ENCODE assay signal across 10 cellular contexts in genomic region chr17:846901-847777, GRCh38.
DNase-seq lines count a peak whose midpoint lies in the region; ATAC-seq and TF ChIP-seq lines count a peak whose summit lies in the region.
"Had no signal": no experiment of that assay in that cellular context is flagged by ENCODE, and none has a peak within 500 bp of the region (broad histone marks: within the 10 kb centered on the region; RNA-seq: fewer than 3 reads in every experiment).

No MANE protein-coding gene starts in this region.

- peaks cover 3% of the 10 kb centered on the region for H3K36me3 Mint-ChIP-seq in progenitor cell of endocrine pancreas (ENCODE audit: insufficient read depth)

- intact Hi-C loops in ascending aorta (cut with DNase I) (no loop called here), left cardiac atrium (cut with DNase I) (loop anchor here in 1 of 2 donors (10.0 kb wide), 1 partner anchor 52 kb away; no protein-coding TSS in a partner anchor)

- no peak for TF ChIP-seq CTCF in ascending aorta (IDR thresholded peaks at IDR 0.05)
- no peak for TF ChIP-seq CTCF in progenitor cell of endocrine pancreas (IDR thresholded peaks at IDR 0.05; ENCODE audit: unreplicated experiment)

- no peaks in the 10 kb centered on the region for H3K9me3 ChIP-seq in ascending aorta
- H3K9me3 ChIP-seq: ovary had no signal

- H3K27me3 ChIP-seq in ascending aorta = no peaks in the 10 kb centered on the region
- H3K27me3 ChIP-seq: ovary had no signal

- no peaks in the 10 kb centered on the region for H3K36me3 ChIP-seq in ascending aorta
- H3K36me3 ChIP-seq: ovary had no signal

- DNase-seq in AG20443 (ENCODE audit: low spot score) (peak; percentile 72), ascending aorta (ENCODE audit: low spot score in 2 of 2) (no peak), left cardiac atrium (no peak), progenitor cell of endocrine pancreas (ENCODE audit: low spot score, unreplicated experiment) (no peak), T-helper 1 cell (no peak), GM19238 (ENCODE audit: insufficient read length, low spot score) (no peak), DMS53 (lab: John Stamatoyannopoulos, UW) (no peak)
- DNase-seq: NCI-H1417 treated with DMSO at 0.1 percent for 48 hours, ovary had no signal

- H3K4me1 ChIP-seq in ascending aorta = no peaks in the 10 kb centered on the region

- peak overlapping the region; percentile 48 to 53 for H3K27ac ChIP-seq in ascending aorta
- H3K27ac ChIP-seq: ovary had no signal

- no peaks in the 10 kb centered on the region for H3K9me3 Mint-ChIP-seq in progenitor cell of endocrine pancreas (ENCODE audit: low read depth)

- H3K4me3 ChIP-seq in ascending aorta = peak overlapping the region; percentile 47 to 63
- H3K4me3 ChIP-seq: ovary had no signal

- H3K4me1 Mint-ChIP-seq in progenitor cell of endocrine pancreas (ENCODE audit: low read depth) = peaks cover 5% of the 10 kb centered on the region

- H3K4me3 Mint-ChIP-seq in progenitor cell of endocrine pancreas (ENCODE audit: low read depth) = no peak overlapping the region

- H3K27me3 Mint-ChIP-seq in progenitor cell of endocrine pancreas = no peaks in the 10 kb centered on the region

- peak; percentile 12 to 44 for ATAC-seq in left cardiac atrium
- no peak for ATAC-seq in GM18858 (IDR thresholded peaks at IDR 0.05; ENCODE audit: unreplicated experiment)

- peak overlapping the region; percentile 50 for H3K27ac Mint-ChIP-seq in progenitor cell of endocrine pancreas
